Comparison of ENCODE assay signal across 25 cellular contexts in the genomic region with DNA sequence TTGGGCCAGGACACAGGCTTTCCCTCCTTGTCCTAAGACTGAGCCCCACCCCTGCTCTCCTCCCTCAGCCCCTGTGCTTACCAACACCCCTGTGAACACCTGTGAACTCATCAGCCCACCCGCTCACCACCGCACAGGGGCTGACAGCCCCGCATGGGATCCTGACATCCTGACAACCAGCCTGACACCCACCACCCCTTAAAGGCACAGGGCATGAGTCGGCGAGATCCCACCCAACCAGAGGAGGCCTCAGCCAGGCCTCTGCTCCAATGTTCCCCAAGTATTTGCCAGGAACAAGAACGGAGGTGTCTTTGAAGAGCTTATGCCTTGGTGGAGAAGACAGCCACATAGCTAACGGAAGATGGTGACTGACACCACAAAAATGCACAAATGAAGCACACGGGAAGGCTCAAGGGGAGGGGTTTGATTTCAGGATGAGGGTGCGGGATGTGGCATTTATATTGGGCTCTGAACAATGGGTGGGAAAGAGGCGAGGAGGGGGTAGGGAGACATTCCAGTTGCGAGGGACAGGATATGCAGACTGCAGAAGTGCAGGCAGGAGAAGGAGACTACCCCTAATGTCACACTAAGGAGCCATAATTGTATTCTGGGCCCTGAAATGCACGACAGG. TPM values are rescaled to one million over a fixed set of nuclear protein-coding genes. Genes with fewer than 3 reads are reported as not detected.
DNase-seq lines count a peak whose midpoint lies in the region; ATAC-seq, FAIRE-seq and TF ChIP-seq lines count a peak whose summit lies in the region.
"Had no signal": no experiment of that assay in that cellular context is flagged by ENCODE, and none has a peak within 500 bp of the region (broad histone marks: within the 10 kb centered on the region; RNA-seq: fewer than 3 reads in every experiment).

No MANE protein-coding gene starts in this region.

- TF ChIP-seq POLR2A in IMR-90 (IDR thresholded peaks at IDR 0.05; ENCODE audit: low read depth, low read length) (no peak), H1 (IDR thresholded peaks at IDR 0.05; ENCODE audit: control extremely low read depth in 1 of 2, low read depth in 2 of 2, low read length in 2 of 2) (no peak)

- no peak overlapping the region; the same call in 2 of the 3 replicates for H2BK15ac ChIP-seq in IMR-90 (ENCODE audit: low read depth, low read length)
- H2BK15ac ChIP-seq in H1 (ENCODE audit: low read length), result peak overlapping the region; percentile 85; the same call in 1 of the 2 replicates

- no peak for TF ChIP-seq EP300 in H1 (IDR thresholded peaks at IDR 0.05; ENCODE audit: borderline replicate concordance in 1 of 2, low read depth in 2 of 2, low read length in 2 of 2)

- H2BK5ac ChIP-seq in IMR-90 (ENCODE audit: low read depth, low read length, poor library complexity, severe bottlenecking) (peak overlapping the region; percentile 37), H1 (ENCODE audit: low read depth, low read length) (peak overlapping the region; percentile 7)

- H3K4me2 ChIP-seq in IMR-90 (ENCODE audit: low read depth, low read length) (no peak overlapping the region), H1 (ENCODE audit: insufficient read depth in 1 of 2, low read depth in 2 of 2, low read length in 2 of 2) (peak overlapping the region in 1 of 2 experiments; percentile 35; a peak in 1 of 4 replicates)
- H3K4me2 ChIP-seq: hepatocyte had no signal

- H3K79me1 ChIP-seq in IMR-90 (ENCODE audit: low read depth in 1 of 2, low read length in 2 of 2) (peaks cover 34 to 94% of the 10 kb centered on the region in 2 experiments), H1 (ENCODE audit: low read depth, low read length) (peaks cover 8% of the 10 kb centered on the region)

- H3K27ac ChIP-seq in IMR-90 (ENCODE audit: insufficient read depth, low read length), result no peak overlapping the region; the same call in 1 of the 2 replicates
- H3K27ac ChIP-seq in H1 (ENCODE audit: low read depth, low read length), result no peak overlapping the region
- H3K27ac ChIP-seq: ascending aorta, foreskin keratinocyte, hepatocyte, prostate gland, suprapubic skin had no signal

- H3K9ac ChIP-seq in IMR-90 (ENCODE audit: low read depth, low read length) (no peak overlapping the region), H1 (replicated peaks in 1 of 4; ENCODE audit: extremely low read depth in 1 of 4, low read depth in 3 of 4, low read length in 3 of 4) (no peak overlapping the region)

- POLR2A ChIA-PET in IMR-90 (lab: Charles Lee; ENCODE audit: unreplicated experiment) (no interaction called here), H1 (lab: Charles Lee; ENCODE audit: partially characterized antibody) (interaction anchor here (0.9 to 2.3 kb wide), 2 partner anchors 10 to 14 kb away, joined by 3 to 9 read pairs; a partner anchor contains a TSS)

- peaks cover 88% of the 10 kb centered on the region for H4K20me1 ChIP-seq in IMR-90 (ENCODE audit: insufficient read depth, low read length)
- peaks cover 4 to 11% of the 10 kb centered on the region in 2 experiments for H4K20me1 ChIP-seq in H1 (replicated peaks in 1 of 2; ENCODE audit: control insufficient read depth in 1 of 2, insufficient read depth in 2 of 2, low read length in 2 of 2)

- DNase-seq in Daoy (ENCODE audit: low read depth) (peak; percentile 43), IMR-90 (no peak), H1 (ENCODE audit: low read depth in 1 of 2, low spot score in 2 of 2) (no peak), posterior vena cava (ENCODE audit: low spot score) (peak; percentile 58), GDM1 (lab: John Stamatoyannopoulos, UW) (no peak)
- DNase-seq: activated CD4-positive, alpha-beta T cell treated with anti-CD3 and anti-CD28 coated beads for 4 hours; CD8-positive, alpha-beta T cell; erythroblast; foreskin keratinocyte; HCEC 1CT; islet precursor cell; mucosa of descending colon; NCI-H187 treated with DMSO at 0.1 percent for 48 hours; NCI-H748 treated with DMSO at 0.1 percent for 48 hours; stimulated activated CD4-positive, alpha-beta T cell treated with anti-CD3 and anti-CD28 coated beads, Interleukin-1b, Interleukin-23, amount 100 ng/mL, for 48 hours had no signal

- H3K56ac ChIP-seq in IMR-90 (ENCODE audit: extremely low read depth, insufficient read depth, low read length) (no peak overlapping the region), H1 (replicated peaks; ENCODE audit: insufficient read length, low read depth, low read length) (no peak overlapping the region)

- H3K4me3 ChIP-seq in IMR-90 (ENCODE audit: insufficient read depth, low read depth, low read length), result no peak overlapping the region
- no peak overlapping the region for H3K4me3 ChIP-seq in H1 (ENCODE audit: extremely low read depth in 1 of 4, insufficient read depth in 2 of 4, low read depth in 3 of 4, low read length in 4 of 4)
- H3K4me3 ChIP-seq: ascending aorta, hepatocyte, mucosa of descending colon, prostate gland, suprapubic skin had no signal

- CTCF ChIA-PET in IMR-90 (lab: Yijun Ruan, JAX), result no interaction called here
- CTCF ChIA-PET in H1 (lab: Charles Lee; ENCODE audit: partially characterized antibody), result interaction anchor here (0.8 to 7.0 kb wide), 5 partner anchors 11 to 153 kb away, joined by 3 to 53 read pairs (median 3); a partner anchor contains a TSS

- H3K9me3 ChIP-seq in IMR-90 (ENCODE audit: control insufficient read depth, insufficient read depth, low read length) (no peaks in the 10 kb centered on the region), H1 (ENCODE audit: insufficient read depth in 2 of 2, low read depth in 1 of 2, low read length in 1 of 2) (no peaks in the 10 kb centered on the region)
- H3K9me3 ChIP-seq: ascending aorta, mucosa of descending colon, prostate gland, suprapubic skin had no signal

- 54% methylated on average over 2 of the region's 12 CpGs; no CpG with 5 or more reads in 1 of the 2 experiments for WGBS in IMR-90 (ENCODE audit: extremely low coverage in 2 of 2, insufficient read length in 1 of 2), 2 experiments
- WGBS in H1 (ENCODE audit: extremely low coverage in 1 of 2, insufficient coverage in 1 of 2, insufficient read length in 1 of 2, insufficient replicate concordance in 2 of 2, low coverage in 1 of 2, low lambda C conversion rate in 2 of 2, missing lambda C conversion rate in 1 of 2), 2 experiments, result 74% methylated on average over 12 of the region's 12 CpGs; no CpG with 5 or more reads in 1 of the 2 experiments

- TF ChIP-seq RAD21 in IMR-90 (IDR thresholded peaks at IDR 0.05; ENCODE audit: low read length), result no peak
- no peak for TF ChIP-seq RAD21 in H1 (IDR thresholded peaks at IDR 0.05 in 1 of 2, conservative IDR thresholded peaks at IDR 0.05 in 1 of 2; ENCODE audit: low read depth in 2 of 2, low read length in 2 of 2)

- H3K27me3 ChIP-seq in IMR-90 (ENCODE audit: control insufficient read depth, insufficient read depth, low read length), result no peaks in the 10 kb centered on the region
- no peaks in the 10 kb centered on the region for H3K27me3 ChIP-seq in H1 (replicated peaks in 1 of 4; ENCODE audit: control insufficient read depth in 3 of 4, extremely low read depth in 1 of 4, insufficient read depth in 3 of 4, low read length in 3 of 4)
- H3K27me3 ChIP-seq: ascending aorta, foreskin keratinocyte, hepatocyte, suprapubic skin had no signal

- H3K36me3 ChIP-seq in IMR-90 (ENCODE audit: control insufficient read depth, insufficient read depth, low read length) (peaks cover 2% of the 10 kb centered on the region; the same call in 1 of the 2 replicates), H1 (ENCODE audit: control insufficient read depth in 2 of 4, insufficient read depth in 4 of 4, low read length in 3 of 4) (no peaks in the 10 kb centered on the region)
- H3K36me3 ChIP-seq: ascending aorta, prostate gland, suprapubic skin had no signal

- peaks cover 65% of the 10 kb centered on the region for H3K9me1 ChIP-seq in IMR-90 (ENCODE audit: insufficient read depth, low read length)

- intact Hi-C loops in IMR-90 (cut with micrococcal nuclease) (no loop called here), posterior vena cava (cut with DNase I) (no loop called here)

- H2BK120ac ChIP-seq in IMR-90 (ENCODE audit: low read depth, low read length) (peak overlapping the region; percentile 44; the same call in 1 of the 2 replicates), H1 (replicated peaks; ENCODE audit: low read depth, low read length) (no peak overlapping the region)

- H2AFZ ChIP-seq in IMR-90 (replicated peaks; ENCODE audit: low read length, poor library complexity) (peak overlapping the region; percentile 6), H1 (ENCODE audit: low read length) (no peak overlapping the region)
- H2AFZ ChIP-seq: hepatocyte had no signal

- H3K23ac ChIP-seq in IMR-90 (ENCODE audit: low read depth, low read length) (0 out of 2 replicates have a peak overlapping the region, but pooled peaks have one; percentile 31), H1 (ENCODE audit: insufficient read length) (no peak overlapping the region)

- H3K4ac ChIP-seq in IMR-90 (ENCODE audit: low read depth, low read length) (peak overlapping the region; percentile 57), H1 (replicated peaks; ENCODE audit: insufficient read length, low read depth, low read length) (no peak overlapping the region)

- ATAC-seq in IMR-90 (ENCODE audit: low read depth) (peak; percentile 24; the same call in 1 of the 2 replicates), GM18498 (IDR thresholded peaks at IDR 0.05; ENCODE audit: unreplicated experiment) (no peak), HG02678 (IDR thresholded peaks at IDR 0.05; ENCODE audit: unreplicated experiment) (no peak)
- ATAC-seq in activated CD4-positive, CD25-positive, alpha-beta regulatory T cell treated with anti-CD3 and anti-CD28 coated beads, Interleukin-2, amount 50 U/mL, for 24 hours, result no peak
- ATAC-seq: activated naive CD4-positive, alpha-beta T cell treated with anti-CD3 and anti-CD28 coated beads, Interleukin-2, amount 50 U/mL, for 72 hours; CD8-positive, alpha-beta T cell; foreskin keratinocyte; mucosa of descending colon; Right ventricle myocardium inferior had no signal

- FAIRE-seq in H1 (lab: Jason Lieb, UNC), result no peak
- FAIRE-seq: GM12892 had no signal

- no peak for TF ChIP-seq CTCF in IMR-90 (conservative IDR thresholded peaks at IDR 0.05; ENCODE audit: low read depth, low read length)
- no peak for TF ChIP-seq CTCF in H1 (IDR thresholded peaks at IDR 0.05; ENCODE audit: control extremely low read depth in 1 of 3, insufficient read depth in 1 of 3, low read depth in 1 of 3, low read length in 3 of 3)

- no TSS peak for BruUV-seq in IMR-90 (replicated peaks; lab: Mats Ljungman, UMichigan)

- H2BK20ac ChIP-seq in IMR-90 (ENCODE audit: low read depth, low read length) (no peak overlapping the region), H1 (ENCODE audit: low read length) (0 out of 2 replicates have a peak overlapping the region, but pooled peaks have one; percentile 90)

- H3K14ac ChIP-seq in IMR-90 (replicated peaks; ENCODE audit: low read depth, low read length), result peak overlapping the region; percentile 58; the same call in 1 of the 2 replicates
- no peak overlapping the region for H3K14ac ChIP-seq in H1 (ENCODE audit: insufficient read length)

- H4K8ac ChIP-seq in IMR-90 (ENCODE audit: low read depth in 2 of 2, low read length in 2 of 2) (peak overlapping the region in 1 of 2 experiments; percentile 7; a peak in 1 of 4 replicates), H1 (ENCODE audit: extremely low read depth, insufficient read depth, low read length) (no peak overlapping the region; the same call in 1 of the 2 replicates)

- H3K18ac ChIP-seq in IMR-90 (ENCODE audit: low read depth, low read length) (no peak overlapping the region), H1 (ENCODE audit: extremely low read depth, low read length) (peak overlapping the region; percentile 60; the same call in 1 of the 2 replicates)

- dilution Hi-C loops in IMR-90 (cut with HindIII; ENCODE audit: low sequenced_read_pairs, unreplicated experiment), result no loop called here

- H3K79me2 ChIP-seq in H1 (ENCODE audit: control insufficient read depth in 1 of 2, insufficient read depth in 2 of 2, low read length in 2 of 2), result no peaks in the 10 kb centered on the region; a peak in 1 of 4 replicates

- in situ Hi-C loops in IMR-90 (cut with MboI; ENCODE audit: low sequenced_read_pairs), result no loop called here

- H2BK12ac ChIP-seq in H1 (ENCODE audit: low read depth, low read length), result peak overlapping the region; percentile 4; the same call in 1 of the 2 replicates

- peak overlapping the region; percentile 74 for H2AK9ac ChIP-seq in IMR-90 (replicated peaks; ENCODE audit: low read depth, low read length, poor library complexity)

- peak overlapping the region; percentile 25; the same call in 1 of the 2 replicates for H2AK5ac ChIP-seq in IMR-90 (ENCODE audit: low read depth, low read length)
- H2AK5ac ChIP-seq in H1 (ENCODE audit: low read depth, low read length), result peak overlapping the region; percentile 32; the same call in 1 of the 2 replicates

- H3K23me2 ChIP-seq in H1 (ENCODE audit: low read depth, low read length), result no peaks in the 10 kb centered on the region

- H4K5ac ChIP-seq in IMR-90 (ENCODE audit: low read depth, low read length) (no peak overlapping the region), H1 (ENCODE audit: insufficient read length, low read depth, low read length) (no peak overlapping the region)

- H4K91ac ChIP-seq in IMR-90 (ENCODE audit: insufficient read depth, low read depth, low read length) (0 out of 2 replicates have a peak overlapping the region, but pooled peaks have one; percentile 9), H1 (replicated peaks; ENCODE audit: insufficient read length, low read length) (no peak overlapping the region)

- H3K4me1 ChIP-seq in IMR-90 (ENCODE audit: control insufficient read depth, insufficient read depth, low read length) (peaks cover 14% of the 10 kb centered on the region), H1 (replicated peaks in 1 of 4; ENCODE audit: control insufficient read depth in 3 of 4, insufficient read depth in 4 of 4, low read length in 3 of 4) (peaks cover 4 to 11% (median 9%) of the 10 kb centered on the region in 4 experiments; a peak in 5 of 7 replicates)
- H3K4me1 ChIP-seq: foreskin keratinocyte, prostate gland had no signal

RNA-seq across cellular contexts. Expression of a gene that starts 11.0 kb away (rescaled TPM):
- total RNA-seq in Daoy (2014; rRNA removed; shearing (Covaris generic)), result 18.0 and 20.6 TPM in 2 replicates
- total RNA-seq in IMR-90 (2012; rRNA removed) (21.4 and 21.5 TPM in 2 replicates), posterior vena cava (10 to 100 TPM; 29.3 to 39.2 TPM)
- polyA plus RNA-seq in IMR-90 (2012; rRNA removed) (34.5 and 36.0 TPM in 2 replicates), H1 (2011; rRNA removed) (6.3 and 9.0 TPM in 2 replicates)
- 28.4 and 35.6 TPM in 2 replicates for polyA plus RNA-seq in IMR-90 (2012; cell fraction: cytosol; rRNA removed)
- polyA plus RNA-seq in IMR-90 (2012; cell fraction: nucleus; rRNA removed; ENCODE audit: low replicate concordance), result 30.1 and 35.6 TPM in 2 replicates
- 13.5 and 17.0 TPM in 2 replicates for total RNA-seq in H1 (2021; fragmentation: NEBNext Ultra II Directional; extraction: Animal tissue kit (Norgen Biotek cat#: 25700))
- polyA plus RNA-seq in H1 (2011; cell fraction: cytosol; rRNA removed), result 7.1 TPM
- polyA plus RNA-seq in H1 (2011; cell fraction: nucleus; rRNA removed), result 11.7 TPM
- 10.4 to 12.7 TPM (median 11.1 TPM) in 4 replicates for polyA plus RNA-seq in H1 (2012, experiment 1 of 2)
- polyA plus RNA-seq in H1 (2012, experiment 2 of 2), result 12.7 TPM
- 7.8 TPM for polyA plus RNA-seq in H1 (2013, experiment 1 of 2)
- 7.9 TPM for polyA plus RNA-seq in H1 (2013, experiment 2 of 2)
- 12.5 and 14.9 TPM in 2 replicates for polyA minus RNA-seq in H1 (2011; rRNA and poly(A)+ RNA removed)
- polyA minus RNA-seq in H1 (2011; cell fraction: cytosol; rRNA and poly(A)+ RNA removed), result 4.8 TPM
- polyA minus RNA-seq in H1 (2011; cell fraction: nucleus; rRNA and poly(A)+ RNA removed), result 8.9 TPM

RNA-seq across cellular contexts. Expression of a gene that starts 30.2 kb away (rescaled TPM):
- 10.2 and 11.0 TPM in 2 replicates for total RNA-seq in Daoy (2014; rRNA removed; shearing (Covaris generic))
- total RNA-seq in IMR-90 (2012; rRNA removed) (8.3 and 8.6 TPM in 2 replicates), posterior vena cava (10 to 100 TPM; 10.3 to 10.9 TPM)
- polyA plus RNA-seq in IMR-90 (2012; rRNA removed) (14.3 and 17.0 TPM in 2 replicates), H1 (2011; rRNA removed) (33.1 and 45.9 TPM in 2 replicates)
- 7.1 and 7.6 TPM in 2 replicates for polyA plus RNA-seq in IMR-90 (2012; cell fraction: cytosol; rRNA removed)
- 48.0 and 54.3 TPM in 2 replicates for polyA plus RNA-seq in IMR-90 (2012; cell fraction: nucleus; rRNA removed; ENCODE audit: low replicate concordance)
- total RNA-seq in H1 (2021; fragmentation: NEBNext Ultra II Directional; extraction: Animal tissue kit (Norgen Biotek cat#: 25700)), result 29.3 and 29.4 TPM in 2 replicates
- 27.8 TPM for polyA plus RNA-seq in H1 (2011; cell fraction: cytosol; rRNA removed)
- polyA plus RNA-seq in H1 (2011; cell fraction: nucleus; rRNA removed), result 87.1 TPM
- 20.0 to 23.2 TPM (median 21.2 TPM) in 4 replicates for polyA plus RNA-seq in H1 (2012, experiment 1 of 2)
- 19.3 TPM for polyA plus RNA-seq in H1 (2012, experiment 2 of 2)
- polyA plus RNA-seq in H1 (2013, experiment 1 of 2), result 18.7 TPM
- polyA plus RNA-seq in H1 (2013, experiment 2 of 2), result 20.6 TPM
- 53.5 and 60.7 TPM in 2 replicates for polyA minus RNA-seq in H1 (2011; rRNA and poly(A)+ RNA removed)
- 20.0 TPM for polyA minus RNA-seq in H1 (2011; cell fraction: cytosol; rRNA and poly(A)+ RNA removed)
- polyA minus RNA-seq in H1 (2011; cell fraction: nucleus; rRNA and poly(A)+ RNA removed), result 39.1 TPM

Comparison
In these comparisons a context has a peak if more than half of its experiments do, and no peak if none do; other contexts are left out.
1. DNase-seq: peak in Daoy (single experiment) and posterior vena cava (single experiment); none in IMR-90 (single experiment), H1 (0 of 2) and GDM1 (single experiment).